15 cellular contexts compared by ENCODE assay signal in genomic region chr16:24116989-24117388, GRCh38.
"Had no signal": no experiment of that assay in that cellular context is flagged by ENCODE, and none has a peak within 500 bp of the region (broad histone marks: within the 10 kb centered on the region; RNA-seq: fewer than 3 reads in every experiment).

No MANE protein-coding gene starts in this region.

- H3K27ac Mint-ChIP-seq: activated CD8-positive, alpha-beta T cell treated with anti-CD3 and anti-CD28 coated beads, Interleukin-2, amount 10 ng/mL, durations not matched to agents 7 days and 5 days; activated naive CD4-positive, alpha-beta T cell treated with anti-CD3 and anti-CD28 coated beads for 36 hours; activated T-helper 1 cell treated with anti-CD3 and anti-CD28 coated beads, Interleukin-12 subunit alpha, Interleukin-12 subunit beta, Interleukin-2, Interleukin-4 antibody, amounts not matched to agents 30 ng/mL and 10 ng/mL and 1 ng/mL, durations not matched to agents 14 hours and 24 hours and 36 hours; brain; T-cell; WTC11 had no signal

- H3K4me3 ChIP-seq: esophagus squamous epithelium, skin epidermis, transverse colon had no signal

- H3K27me3 ChIP-seq: esophagus squamous epithelium, transverse colon had no signal

- H3K27ac ChIP-seq: esophagus squamous epithelium, skin epidermis, transverse colon had no signal

- H3K36me3 ChIP-seq: esophagus squamous epithelium, transverse colon had no signal

- H3K4me1 Mint-ChIP-seq: neural crest cell, T-cell had no signal

- H3K4me1 ChIP-seq: esophagus squamous epithelium, transverse colon had no signal

- DNase-seq: activated CD4-positive, alpha-beta T cell treated with anti-CD3 and anti-CD28 coated beads for 48 hours; activated CD8-positive, alpha-beta T cell treated with anti-CD3 and anti-CD28 coated beads, Interleukin-2, amount 10 ng/mL, durations not matched to agents 7 days and 5 days; activated naive CD4-positive, alpha-beta T cell treated with anti-CD3 and anti-CD28 coated beads for 36 hours; cerebellar nuclear complex; dermis blood vessel endothelial cell; esophagus squamous epithelium; foreskin fibroblast; T-cell; T1000; transverse colon had no signal

- H3K27me3 Mint-ChIP-seq: T-cell had no signal

- H3K4me3 Mint-ChIP-seq: activated CD8-positive, alpha-beta T cell treated with anti-CD3 and anti-CD28 coated beads, Interleukin-2, amount 10 ng/mL, durations not matched to agents 7 days and 5 days; activated naive CD4-positive, alpha-beta T cell treated with anti-CD3 and anti-CD28 coated beads for 36 hours; activated T-helper 1 cell treated with anti-CD3 and anti-CD28 coated beads, Interleukin-12 subunit alpha, Interleukin-12 subunit beta, Interleukin-2, Interleukin-4 antibody, amounts not matched to agents 30 ng/mL and 10 ng/mL and 1 ng/mL, durations not matched to agents 14 hours and 24 hours and 36 hours; brain; neural crest cell; T-cell; WTC11 had no signal

- ATAC-seq: activated CD8-positive, alpha-beta T cell treated with anti-CD3 and anti-CD28 coated beads, Interleukin-2, amount 10 ng/mL, durations not matched to agents 7 days and 5 days; T-cell had no signal

- H3K9me3 Mint-ChIP-seq: activated naive CD4-positive, alpha-beta T cell treated with anti-CD3 and anti-CD28 coated beads for 36 hours; activated T-helper 1 cell treated with anti-CD3 and anti-CD28 coated beads, Interleukin-12 subunit alpha, Interleukin-12 subunit beta, Interleukin-2, Interleukin-4 antibody, amounts not matched to agents 30 ng/mL and 10 ng/mL and 1 ng/mL, durations not matched to agents 14 hours and 24 hours and 36 hours; neural crest cell; T-cell had no signal

- H3K36me3 Mint-ChIP-seq: brain had no signal
